ENCODE assay signal across 8 cellular contexts in the genomic region with DNA sequence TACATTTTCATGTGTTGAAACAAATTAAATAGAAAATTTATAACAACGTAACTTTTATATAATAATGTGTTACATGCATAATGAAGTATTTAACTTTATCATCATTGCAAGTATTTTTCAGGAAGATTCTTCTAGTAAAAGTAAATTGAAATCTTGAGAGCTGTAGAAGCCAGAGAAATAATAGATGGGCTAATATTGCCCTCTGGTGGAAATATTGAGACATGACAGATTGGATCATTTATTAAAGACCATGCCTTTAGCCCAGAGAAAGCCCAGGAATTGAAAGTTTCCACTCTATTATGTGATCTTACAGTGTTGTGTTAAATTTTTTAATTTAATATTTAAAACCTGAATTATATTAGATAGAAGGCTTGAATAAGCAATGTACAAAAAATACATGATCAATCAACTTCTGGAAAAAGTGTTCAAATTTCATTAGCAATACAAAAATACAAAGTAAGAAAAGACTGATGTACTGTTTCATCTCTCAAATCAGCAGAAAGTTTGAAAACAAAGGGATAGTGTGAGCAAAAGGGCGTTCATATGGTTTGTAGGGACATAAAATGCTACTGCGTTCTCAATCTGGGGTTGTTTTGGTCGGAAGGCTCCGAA. TPM values are rescaled to one million over a fixed set of nuclear protein-coding genes. Genes with fewer than 3 reads are reported as not detected.
A peak's percentile ranks its signal among the peaks of the same experiment; 100 is the strongest.
DNase-seq lines count a peak whose midpoint lies in the region; ATAC-seq, FAIRE-seq and TF ChIP-seq lines count a peak whose summit lies in the region.

No MANE protein-coding gene starts in this region.

- H3K27ac ChIP-seq in neutrophil = no peak overlapping the region

- POLR2A ChIA-PET in activated CD4-positive, alpha-beta memory T cell treated with anti-CD3 and anti-CD28 coated beads, Interleukin-2, amount 10 ng/mL, durations not matched to agents 7 days and 5 days (lab: Charles Lee) = no interaction called here

- peak; percentile 78 for TF ChIP-seq RAD21 in Ishikawa (IDR thresholded peaks at IDR 0.05; ENCODE audit: low read depth)

- no peaks in the 10 kb centered on the region for H3K9me3 Mint-ChIP-seq in activated CD4-positive, alpha-beta memory T cell treated with anti-CD3 and anti-CD28 coated beads, Interleukin-2, amount 10 ng/mL, durations not matched to agents 7 days and 5 days
- H3K9me3 Mint-ChIP-seq in stimulated activated effector memory CD8-positive, alpha-beta T cell treated with anti-CD3 and anti-CD28 coated beads, Interleukin-12 subunit alpha, Interleukin-12 subunit beta, amount 100 ng/mL, for 72 hours = no peaks in the 10 kb centered on the region

- TF ChIP-seq CTCF in AG09309 (IDR thresholded peaks at IDR 0.05; ENCODE audit: control insufficient read depth, insufficient read depth, low read depth, low read length, missing control alignments) (peak; percentile 47), neutrophil (IDR thresholded peaks at IDR 0.05) (peak; percentile 54)

- CTCF ChIA-PET in activated CD4-positive, alpha-beta memory T cell treated with anti-CD3 and anti-CD28 coated beads, Interleukin-2, amount 10 ng/mL, durations not matched to agents 7 days and 5 days (lab: Charles Lee) = interaction anchor here (0.6 to 1.3 kb wide), 3 partner anchors 11 to 150 kb away, joined by 3 read pairs; no protein-coding TSS in a partner anchor

- no peak overlapping the region for H3K4me3 ChIP-seq in AG09309 (ENCODE audit: control insufficient read depth, low read depth, low read length)
- no peak overlapping the region for H3K4me3 ChIP-seq in neutrophil (ENCODE audit: low read depth in 1 of 2, low read length in 1 of 2)

- TF ChIP-seq EP300 in Ishikawa (IDR thresholded peaks at IDR 0.05; ENCODE audit: borderline replicate concordance) = no peak

- H3K4me3 Mint-ChIP-seq in activated CD4-positive, alpha-beta memory T cell treated with anti-CD3 and anti-CD28 coated beads, Interleukin-2, amount 10 ng/mL, durations not matched to agents 7 days and 5 days = no peak overlapping the region
- no peak overlapping the region for H3K4me3 Mint-ChIP-seq in stimulated activated effector memory CD8-positive, alpha-beta T cell treated with anti-CD3 and anti-CD28 coated beads, Interleukin-12 subunit alpha, Interleukin-12 subunit beta, amount 100 ng/mL, for 72 hours

- no peaks in the 10 kb centered on the region for H3K4me1 ChIP-seq in neutrophil (ENCODE audit: control insufficient read depth in 1 of 2, insufficient read depth in 1 of 2, low read depth in 1 of 2, low read length in 1 of 2)

- H3K27ac Mint-ChIP-seq in activated CD4-positive, alpha-beta memory T cell treated with anti-CD3 and anti-CD28 coated beads, Interleukin-2, amount 10 ng/mL, durations not matched to agents 7 days and 5 days = no peak overlapping the region
- no peak overlapping the region for H3K27ac Mint-ChIP-seq in stimulated activated effector memory CD8-positive, alpha-beta T cell treated with anti-CD3 and anti-CD28 coated beads, Interleukin-12 subunit alpha, Interleukin-12 subunit beta, amount 100 ng/mL, for 72 hours

- H3K27me3 ChIP-seq in neutrophil = peaks cover 4% of the 10 kb centered on the region

- no peaks in the 10 kb centered on the region for H3K36me3 Mint-ChIP-seq in activated CD4-positive, alpha-beta memory T cell treated with anti-CD3 and anti-CD28 coated beads, Interleukin-2, amount 10 ng/mL, durations not matched to agents 7 days and 5 days (ENCODE audit: low read depth)
- no peaks in the 10 kb centered on the region for H3K36me3 Mint-ChIP-seq in stimulated activated effector memory CD8-positive, alpha-beta T cell treated with anti-CD3 and anti-CD28 coated beads, Interleukin-12 subunit alpha, Interleukin-12 subunit beta, amount 100 ng/mL, for 72 hours

- no peaks in the 10 kb centered on the region for H3K36me3 ChIP-seq in neutrophil

- peak; percentile 84 for FAIRE-seq in RCC 7860 (lab: Jason Lieb, UNC)

- DNase-seq in AG09309 (ENCODE audit: low read depth) (no peak), RCC 7860 (ENCODE audit: low spot score) (peak; percentile 46)
- DNase-seq in activated CD4-positive, alpha-beta memory T cell treated with anti-CD3 and anti-CD28 coated beads, Interleukin-2, amount 10 ng/mL, durations not matched to agents 7 days and 5 days = no peak
- no peak for DNase-seq in stimulated activated effector memory CD8-positive, alpha-beta T cell treated with anti-CD3 and anti-CD28 coated beads, Interleukin-12 subunit alpha, Interleukin-12 subunit beta, amount 100 ng/mL, for 72 hours (ENCODE audit: low spot score in 2 of 2)

- ATAC-seq in GM18858 (IDR thresholded peaks at IDR 0.05; ENCODE audit: unreplicated experiment) (peak; percentile 56), esophagus mucosa (peak; percentile 67)
- ATAC-seq in stimulated activated effector memory CD8-positive, alpha-beta T cell treated with anti-CD3 and anti-CD28 coated beads, Interleukin-12 subunit alpha, Interleukin-12 subunit beta, amount 100 ng/mL, for 72 hours = no peak

- H3K9me3 ChIP-seq in neutrophil = no peaks in the 10 kb centered on the region

- H3K27me3 Mint-ChIP-seq in activated CD4-positive, alpha-beta memory T cell treated with anti-CD3 and anti-CD28 coated beads, Interleukin-2, amount 10 ng/mL, durations not matched to agents 7 days and 5 days = peaks cover 11% of the 10 kb centered on the region

- no peaks in the 10 kb centered on the region for H3K4me1 Mint-ChIP-seq in activated CD4-positive, alpha-beta memory T cell treated with anti-CD3 and anti-CD28 coated beads, Interleukin-2, amount 10 ng/mL, durations not matched to agents 7 days and 5 days
- H3K4me1 Mint-ChIP-seq in stimulated activated effector memory CD8-positive, alpha-beta T cell treated with anti-CD3 and anti-CD28 coated beads, Interleukin-12 subunit alpha, Interleukin-12 subunit beta, amount 100 ng/mL, for 72 hours = no peaks in the 10 kb centered on the region

TF ChIP-seq in Ishikawa, 13 proteins besides CTCF, POLR2A, EP300 and RAD21:
- TF ChIP-seq, protein P1, sequence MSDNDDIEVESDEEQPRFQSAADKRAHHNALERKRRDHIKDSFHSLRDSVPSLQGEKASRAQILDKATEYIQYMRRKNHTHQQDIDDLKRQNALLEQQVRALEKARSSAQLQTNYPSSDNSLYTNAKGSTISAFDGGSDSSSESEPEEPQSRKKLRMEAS (IDR thresholded peaks at IDR 0.05) = no peak
- TF ChIP-seq FOXM1 (IDR thresholded peaks at IDR 0.05; ENCODE audit: borderline replicate concordance, low read depth) (no peak), TEAD4 (IDR thresholded peaks at IDR 0.05) (no peak), EGR1 (IDR thresholded peaks at IDR 0.05) (no peak), CEBPB (IDR thresholded peaks at IDR 0.05) (no peak), TCF12 (IDR thresholded peaks at IDR 0.05; ENCODE audit: low read depth) (no peak), CREB1 (IDR thresholded peaks at IDR 0.05; ENCODE audit: low read depth) (no peak), YY1 (IDR thresholded peaks at IDR 0.05; ENCODE audit: low read depth) (no peak), ZBTB7A (IDR thresholded peaks at IDR 0.05; ENCODE audit: low read depth) (no peak)
- TF ChIP-seq, protein P2, sequence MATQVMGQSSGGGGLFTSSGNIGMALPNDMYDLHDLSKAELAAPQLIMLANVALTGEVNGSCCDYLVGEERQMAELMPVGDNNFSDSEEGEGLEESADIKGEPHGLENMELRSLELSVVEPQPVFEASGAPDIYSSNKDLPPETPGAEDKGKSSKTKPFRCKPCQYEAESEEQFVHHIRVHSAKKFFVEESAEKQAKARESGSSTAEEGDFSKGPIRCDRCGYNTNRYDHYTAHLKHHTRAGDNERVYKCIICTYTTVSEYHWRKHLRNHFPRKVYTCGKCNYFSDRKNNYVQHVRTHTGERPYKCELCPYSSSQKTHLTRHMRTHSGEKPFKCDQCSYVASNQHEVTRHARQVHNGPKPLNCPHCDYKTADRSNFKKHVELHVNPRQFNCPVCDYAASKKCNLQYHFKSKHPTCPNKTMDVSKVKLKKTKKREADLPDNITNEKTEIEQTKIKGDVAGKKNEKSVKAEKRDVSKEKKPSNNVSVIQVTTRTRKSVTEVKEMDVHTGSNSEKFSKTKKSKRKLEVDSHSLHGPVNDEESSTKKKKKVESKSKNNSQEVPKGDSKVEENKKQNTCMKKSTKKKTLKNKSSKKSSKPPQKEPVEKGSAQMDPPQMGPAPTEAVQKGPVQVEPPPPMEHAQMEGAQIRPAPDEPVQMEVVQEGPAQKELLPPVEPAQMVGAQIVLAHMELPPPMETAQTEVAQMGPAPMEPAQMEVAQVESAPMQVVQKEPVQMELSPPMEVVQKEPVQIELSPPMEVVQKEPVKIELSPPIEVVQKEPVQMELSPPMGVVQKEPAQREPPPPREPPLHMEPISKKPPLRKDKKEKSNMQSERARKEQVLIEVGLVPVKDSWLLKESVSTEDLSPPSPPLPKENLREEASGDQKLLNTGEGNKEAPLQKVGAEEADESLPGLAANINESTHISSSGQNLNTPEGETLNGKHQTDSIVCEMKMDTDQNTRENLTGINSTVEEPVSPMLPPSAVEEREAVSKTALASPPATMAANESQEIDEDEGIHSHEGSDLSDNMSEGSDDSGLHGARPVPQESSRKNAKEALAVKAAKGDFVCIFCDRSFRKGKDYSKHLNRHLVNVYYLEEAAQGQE (IDR thresholded peaks at IDR 0.05; ENCODE audit: low read depth) = no peak
- TF ChIP-seq, protein P3, sequence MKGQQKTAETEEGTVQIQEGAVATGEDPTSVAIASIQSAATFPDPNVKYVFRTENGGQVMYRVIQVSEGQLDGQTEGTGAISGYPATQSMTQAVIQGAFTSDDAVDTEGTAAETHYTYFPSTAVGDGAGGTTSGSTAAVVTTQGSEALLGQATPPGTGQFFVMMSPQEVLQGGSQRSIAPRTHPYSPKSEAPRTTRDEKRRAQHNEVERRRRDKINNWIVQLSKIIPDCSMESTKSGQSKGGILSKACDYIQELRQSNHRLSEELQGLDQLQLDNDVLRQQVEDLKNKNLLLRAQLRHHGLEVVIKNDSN (IDR thresholded peaks at IDR 0.05) = no peak

RNA-seq across cellular contexts. Expression of gene SPTSSB, which starts 52.7 kb away (rescaled TPM):
- total RNA-seq in esophagus mucosa = 3.2 TPM
- total RNA-seq in activated CD4-positive, alpha-beta memory T cell treated with anti-CD3 and anti-CD28 coated beads, Interleukin-2, amount 10 ng/mL, durations not matched to agents 7 days and 5 days = not detected
